Comparison of ENCODE assay signal across 6 cellular contexts in genomic region chr17:75110307-75110937, GRCh38. TPM values are rescaled to one million over a fixed set of nuclear protein-coding genes. Genes with fewer than 3 reads are reported as not detected.
DNase-seq lines count a peak whose midpoint lies in the region; ATAC-seq and TF ChIP-seq lines count a peak whose summit lies in the region.

No MANE protein-coding gene starts in this region.

- DNase-seq in cardiac muscle cell (ENCODE audit: low read depth in 1 of 2, low spot score in 1 of 2) = peak in 1 of 2 donors; percentile 35
- DNase-seq in cardiac septum (ENCODE audit: low spot score) = no peak
- DNase-seq in stimulated activated effector memory CD8-positive, alpha-beta T cell treated with anti-CD3 and anti-CD28 coated beads, Interleukin-12 subunit alpha, Interleukin-12 subunit beta, amount 100 ng/mL, for 72 hours (ENCODE audit: low spot score in 2 of 2) = peak in 1 of 2 donors; percentile 59
- no peak for DNase-seq in NCI-H2029 treated with DMSO at 0.1 percent for 48 hours (lab: John Stamatoyannopoulos, UW)

- H3K4me3 ChIP-seq in cardiac muscle cell (peak overlapping the region; percentile 72), esophagus (ENCODE audit: low read depth in 1 of 2, low read length in 2 of 2) (peak overlapping the region; percentile 68 to 87)

- intact Hi-C loops in cardiac septum (cut with DNase I) = loop anchor here (5.0 kb wide), 2 partner anchors 42 to 148 kb away; partner anchors contain the start of gene JPT1

- TF ChIP-seq CTCF in cardiac muscle cell (IDR thresholded peaks at IDR 0.05; ENCODE audit: low read depth, low read length) = no peak

- peaks cover 26% of the 10 kb centered on the region for H3K36me3 Mint-ChIP-seq in stimulated activated effector memory CD8-positive, alpha-beta T cell treated with anti-CD3 and anti-CD28 coated beads, Interleukin-12 subunit alpha, Interleukin-12 subunit beta, amount 100 ng/mL, for 72 hours

- no peaks in the 10 kb centered on the region for H3K9me3 ChIP-seq in cardiac muscle cell (ENCODE audit: low read depth)
- no peaks in the 10 kb centered on the region for H3K9me3 ChIP-seq in esophagus (ENCODE audit: control insufficient read depth in 2 of 2, insufficient read depth in 1 of 2, low read depth in 1 of 2, low read length in 1 of 2)

- no peaks in the 10 kb centered on the region for H3K4me1 ChIP-seq in cardiac muscle cell (ENCODE audit: low read depth)
- peaks cover 10 to 11% of the 10 kb centered on the region in 2 donors for H3K4me1 ChIP-seq in esophagus (ENCODE audit: control insufficient read depth in 2 of 2, insufficient read depth in 2 of 2, low read length in 1 of 2)

- H3K27me3 ChIP-seq in cardiac muscle cell (no peaks in the 10 kb centered on the region), esophagus (ENCODE audit: control insufficient read depth in 1 of 2, insufficient read depth in 2 of 2, low read length in 2 of 2) (no peaks in the 10 kb centered on the region)

- H3K9me3 Mint-ChIP-seq in stimulated activated effector memory CD8-positive, alpha-beta T cell treated with anti-CD3 and anti-CD28 coated beads, Interleukin-12 subunit alpha, Interleukin-12 subunit beta, amount 100 ng/mL, for 72 hours = no peaks in the 10 kb centered on the region

- no peak for ATAC-seq in stimulated activated effector memory CD8-positive, alpha-beta T cell treated with anti-CD3 and anti-CD28 coated beads, Interleukin-12 subunit alpha, Interleukin-12 subunit beta, amount 100 ng/mL, for 72 hours
- ATAC-seq in HG02970 (IDR thresholded peaks at IDR 0.05; ENCODE audit: low FRiP score, unreplicated experiment) = no peak

- WGBS in esophagus, 2 donors = 19 to 20% methylated on average over 33 to 34 of the region's 34 CpGs

- H3K4me3 Mint-ChIP-seq in stimulated activated effector memory CD8-positive, alpha-beta T cell treated with anti-CD3 and anti-CD28 coated beads, Interleukin-12 subunit alpha, Interleukin-12 subunit beta, amount 100 ng/mL, for 72 hours = peak overlapping the region; percentile 79

- peak overlapping the region; percentile 72 for H3K27ac Mint-ChIP-seq in stimulated activated effector memory CD8-positive, alpha-beta T cell treated with anti-CD3 and anti-CD28 coated beads, Interleukin-12 subunit alpha, Interleukin-12 subunit beta, amount 100 ng/mL, for 72 hours

- H3K27ac ChIP-seq in cardiac muscle cell (no peak overlapping the region), esophagus (ENCODE audit: low read depth in 2 of 2, low read length in 1 of 2) (peak overlapping the region; percentile 71 to 72)

- peaks cover 3% of the 10 kb centered on the region for H3K36me3 ChIP-seq in cardiac muscle cell
- H3K36me3 ChIP-seq in esophagus (ENCODE audit: control insufficient read depth in 2 of 2, insufficient read depth in 2 of 2, low read length in 1 of 2) = no peaks in the 10 kb centered on the region

- H3K4me1 Mint-ChIP-seq in stimulated activated effector memory CD8-positive, alpha-beta T cell treated with anti-CD3 and anti-CD28 coated beads, Interleukin-12 subunit alpha, Interleukin-12 subunit beta, amount 100 ng/mL, for 72 hours = peaks cover 45% of the 10 kb centered on the region

RNA-seq across cellular contexts. Expression of gene ARMC7, which starts 0.7 kb away (rescaled TPM):
- total RNA-seq in cardiac muscle cell (8.8 and 10.0 TPM in 2 replicates), cardiac septum (8.0 TPM)
- polyA plus RNA-seq in cardiac muscle cell (5.7 and 6.5 TPM in 2 replicates), esophagus (1 to 10 TPM; 6.3 to 7.0 TPM)

RNA-seq across cellular contexts. Expression of gene NT5C, which starts 21.1 kb away (rescaled TPM):
- total RNA-seq in cardiac muscle cell (204 and 233 TPM in 2 replicates), cardiac septum (27.7 TPM)
- polyA plus RNA-seq in cardiac muscle cell (168 and 174 TPM in 2 replicates), esophagus (10 to 100 TPM; 64.2 to 79.0 TPM)

RNA-seq across cellular contexts. Expression of gene SLC16A5, which starts 22.7 kb away (rescaled TPM):
- total RNA-seq in cardiac muscle cell = 32.2 and 47.1 TPM in 2 replicates
- polyA plus RNA-seq in cardiac muscle cell = 9.9 and 18.8 TPM in 2 replicates
- 22.7 TPM for total RNA-seq in cardiac septum
- 1 to 10 TPM; 8.7 to 10.0 TPM for polyA plus RNA-seq in esophagus

RNA-seq across cellular contexts. Expression of gene JPT1, which starts 43.9 kb away (rescaled TPM):
- total RNA-seq in cardiac muscle cell (175 and 209 TPM in 2 replicates), cardiac septum (15.2 TPM)
- polyA plus RNA-seq in cardiac muscle cell (136 and 201 TPM in 2 replicates), esophagus (100 to 1,000 TPM; 292 to 300 TPM)
